ENCODE assay signal across 8 cellular contexts in genomic region chr17:49997773-49998703, GRCh38. TPM values are rescaled to one million over a fixed set of nuclear protein-coding genes. Genes with fewer than 3 reads are reported as not detected.
A peak's percentile ranks its signal among the peaks of the same experiment; 100 is the strongest.
DNase-seq lines count a peak whose midpoint lies in the region; ATAC-seq and TF ChIP-seq lines count a peak whose summit lies in the region.
"Had no signal": no experiment of that assay in that cellular context is flagged by ENCODE, and none has a peak within 500 bp of the region (broad histone marks: within the 10 kb centered on the region; RNA-seq: fewer than 3 reads in every experiment).

No MANE protein-coding gene starts in this region.

- H3K36me3 Mint-ChIP-seq in activated CD8-positive, alpha-beta memory T cell treated with anti-CD3 and anti-CD28 coated beads, Interleukin-2, amount 10 ng/mL, durations not matched to agents 7 days and 5 days: no peaks in the 10 kb centered on the region

- DNase-seq in GM13976 (ENCODE audit: low spot score) (peak; percentile 89), HuH-7.5 (ENCODE audit: low spot score) (peak; percentile 79), NOMO-1 treated with dmso at 0.1 percent for 144 hours (lab: John Stamatoyannopoulos, UW; ENCODE audit: unreplicated experiment) (peak; percentile 47), epidermal melanocyte (ENCODE audit: insufficient read length, low spot score) (peak; percentile 77)
- peak; percentile 90 for DNase-seq in activated CD8-positive, alpha-beta memory T cell treated with anti-CD3 and anti-CD28 coated beads, Interleukin-2, amount 10 ng/mL, durations not matched to agents 7 days and 5 days
- DNase-seq in stimulated activated CD8-positive, alpha-beta memory T cell treated with anti-CD3 and anti-CD28 coated beads, Interleukin-4, amount 100 ng/mL, for 24 hours (ENCODE audit: low read depth): peak; percentile 66

- peaks cover 34% of the 10 kb centered on the region for H3K4me1 ChIP-seq in mucosa of stomach (ENCODE audit: control insufficient read depth, insufficient read depth, low read length)

- peak; percentile 93 for ATAC-seq in activated CD8-positive, alpha-beta memory T cell treated with anti-CD3 and anti-CD28 coated beads, Interleukin-2, amount 10 ng/mL, durations not matched to agents 7 days and 5 days

- peaks cover 71% of the 10 kb centered on the region for H3K27me3 Mint-ChIP-seq in activated CD8-positive, alpha-beta memory T cell treated with anti-CD3 and anti-CD28 coated beads, Interleukin-2, amount 10 ng/mL, durations not matched to agents 7 days and 5 days

- H3K4me3 Mint-ChIP-seq in activated CD8-positive, alpha-beta memory T cell treated with anti-CD3 and anti-CD28 coated beads, Interleukin-2, amount 10 ng/mL, durations not matched to agents 7 days and 5 days: no peak overlapping the region

- CTCF ChIA-PET in activated CD8-positive, alpha-beta memory T cell treated with anti-CD3 and anti-CD28 coated beads, Interleukin-2, amount 10 ng/mL, durations not matched to agents 7 days and 5 days (lab: Charles Lee): interaction anchor here (0.6 to 11.1 kb wide), 67 partner anchors 8 to 563 kb away, joined by 3 to 273 read pairs (median 5); partner anchors contain the start of genes DLX4, ITGA3, KAT7 and NGFR

- peaks cover 24% of the 10 kb centered on the region for H3K4me1 Mint-ChIP-seq in activated CD8-positive, alpha-beta memory T cell treated with anti-CD3 and anti-CD28 coated beads, Interleukin-2, amount 10 ng/mL, durations not matched to agents 7 days and 5 days

- H3K27ac Mint-ChIP-seq in activated CD8-positive, alpha-beta memory T cell treated with anti-CD3 and anti-CD28 coated beads, Interleukin-2, amount 10 ng/mL, durations not matched to agents 7 days and 5 days: no peak overlapping the region

- peaks cover 77% of the 10 kb centered on the region for H3K27me3 ChIP-seq in mucosa of stomach (ENCODE audit: control insufficient read depth, insufficient read depth, low read length)

- no peaks in the 10 kb centered on the region for H3K36me3 ChIP-seq in mucosa of stomach (ENCODE audit: control insufficient read depth, insufficient read depth, low read length)

- in situ Hi-C loops in GM13976 (cut with MboI; ENCODE audit: low sequenced_read_pairs, unreplicated experiment): no loop called here

- peak overlapping the region; percentile 2 for H3K9ac ChIP-seq in mucosa of stomach (ENCODE audit: low read length)

- no peaks in the 10 kb centered on the region for H3K9me3 ChIP-seq in mucosa of stomach (ENCODE audit: control insufficient read depth, low read length)

- no peaks in the 10 kb centered on the region for H3K9me3 Mint-ChIP-seq in activated CD8-positive, alpha-beta memory T cell treated with anti-CD3 and anti-CD28 coated beads, Interleukin-2, amount 10 ng/mL, durations not matched to agents 7 days and 5 days (ENCODE audit: low read depth)

- H3K4me3 ChIP-seq in mucosa of stomach (ENCODE audit: low read length): no peak overlapping the region

- TF ChIP-seq CTCF in GM13976 (IDR thresholded peaks at IDR 0.05; ENCODE audit: borderline replicate concordance, control extremely low read depth, extremely low read depth, insufficient read depth, missing control alignments): peak; percentile 84

RNA-seq across cellular contexts. Expression of gene DLX3, which starts 3.0 kb away (rescaled TPM):
- total RNA-seq in activated CD8-positive, alpha-beta memory T cell treated with anti-CD3 and anti-CD28 coated beads, Interleukin-2, amount 10 ng/mL, durations not matched to agents 7 days and 5 days: not detected
- total RNA-seq: urinary bladder had no signal

RNA-seq across cellular contexts. Expression of gene DLX4, which starts 29.0 kb away (rescaled TPM):
- under 1 TPM in 1 of 2 experiments, not detected in 1; 0.23 TPM for total RNA-seq in activated CD8-positive, alpha-beta memory T cell treated with anti-CD3 and anti-CD28 coated beads, Interleukin-2, amount 10 ng/mL, durations not matched to agents 7 days and 5 days
- total RNA-seq: urinary bladder had no signal

RNA-seq across cellular contexts. Expression of gene ITGA3, which starts 57.9 kb away (rescaled TPM):
- total RNA-seq in activated CD8-positive, alpha-beta memory T cell treated with anti-CD3 and anti-CD28 coated beads, Interleukin-2, amount 10 ng/mL, durations not matched to agents 7 days and 5 days: 10 to 100 TPM; 10.3 to 11.3 TPM
